In genomic region chr17:17830740-17831207, GRCh38 we compare ENCODE assay signal across 18 cellular contexts. TPM values are rescaled to one million over a fixed set of nuclear protein-coding genes. Genes with fewer than 3 reads are reported as not detected.
DNase-seq lines count a peak whose midpoint lies in the region; ATAC-seq and TF ChIP-seq lines count a peak whose summit lies in the region.
"Had no signal": no experiment of that assay in that cellular context is flagged by ENCODE, and none has a peak within 500 bp of the region (broad histone marks: within the 10 kb centered on the region; RNA-seq: fewer than 3 reads in every experiment).

No MANE protein-coding gene starts in this region.

- H3K4me3 Mint-ChIP-seq in neural crest cell = peak overlapping the region; percentile 58

- DNase-seq in HuH-7.5 (ENCODE audit: low spot score) = peak; percentile 87
- no peak for DNase-seq in neural crest cell (ENCODE audit: low read depth, low spot score)
- no peak for DNase-seq in NCI-H1930 (lab: John Stamatoyannopoulos, UW)
- no peak for DNase-seq in retina
- DNase-seq in occipital lobe (lab: John Stamatoyannopoulos, UW) = no peak
- DNase-seq: EL; foreskin keratinocyte; HCEC 1CT; left cardiac atrium; NCI-H1048; NCI-H510A treated with DMSO at 0.1 percent for 48 hours; SHP77; stimulated activated CD8-positive, alpha-beta memory T cell treated with anti-CD3 and anti-CD28 coated beads, Interleukin-4, amount 100 ng/mL, for 48 hours had no signal

- peaks cover 20 to 34% of the 10 kb centered on the region in 2 donors for H3K4me1 ChIP-seq in esophagus (ENCODE audit: control insufficient read depth in 2 of 2, insufficient read depth in 2 of 2, low read length in 1 of 2)
- H3K4me1 ChIP-seq: foreskin keratinocyte had no signal

- peaks cover 2% of the 10 kb centered on the region for H3K36me3 Mint-ChIP-seq in neural crest cell (ENCODE audit: low read depth)

- H3K27ac ChIP-seq in 22Rv1 (peak overlapping the region; percentile 52), esophagus (ENCODE audit: low read depth in 2 of 2, low read length in 1 of 2) (peak overlapping the region; percentile 0 to 47)
- H3K27ac ChIP-seq: foreskin keratinocyte, neutrophil had no signal

- no peaks in the 10 kb centered on the region for H3K27me3 ChIP-seq in esophagus (ENCODE audit: control insufficient read depth in 1 of 2, insufficient read depth in 2 of 2, low read length in 2 of 2)
- H3K27me3 ChIP-seq: foreskin keratinocyte, neutrophil had no signal

- no peaks in the 10 kb centered on the region for H3K9me3 ChIP-seq in esophagus (ENCODE audit: control insufficient read depth in 2 of 2, insufficient read depth in 1 of 2, low read depth in 1 of 2, low read length in 1 of 2)
- H3K9me3 ChIP-seq: neutrophil had no signal

- no peak overlapping the region for H3K4me3 ChIP-seq in esophagus (ENCODE audit: low read depth in 1 of 2, low read length in 2 of 2)

- no peak for TF ChIP-seq CTCF in 22Rv1 (IDR thresholded peaks at IDR 0.05)
- no peak for TF ChIP-seq CTCF in neural crest cell (conservative IDR thresholded peaks at IDR 0.05)

- no peak overlapping the region for H3K27ac Mint-ChIP-seq in neural crest cell (ENCODE audit: unreplicated experiment)

- H3K9me3 Mint-ChIP-seq in neural crest cell = no peaks in the 10 kb centered on the region

- H3K4me1 Mint-ChIP-seq in neural crest cell = peaks cover 66% of the 10 kb centered on the region

- ATAC-seq in GM19452 (IDR thresholded peaks at IDR 0.05; ENCODE audit: unreplicated experiment) = no peak
- ATAC-seq: activated naive CD4-positive, alpha-beta T cell treated with anti-CD3 and anti-CD28 coated beads, Interleukin-2, amount 50 U/mL, for 72 hours; foreskin keratinocyte had no signal

- H3K36me3 ChIP-seq in esophagus (ENCODE audit: control insufficient read depth in 2 of 2, insufficient read depth in 2 of 2, low read length in 1 of 2) = peaks cover 0 to 4% of the 10 kb centered on the region in 2 donors
- H3K36me3 ChIP-seq: neutrophil had no signal

- WGBS in esophagus, 2 donors = 55 to 75% methylated on average over 6 of the region's 6 CpGs

- H3K27me3 Mint-ChIP-seq in neural crest cell (ENCODE audit: low read depth) = no peaks in the 10 kb centered on the region

RNA-seq across cellular contexts. Expression of gene SREBF1, which starts 6.0 kb away (rescaled TPM):
- polyA plus RNA-seq in esophagus = 100 to 1,000 TPM in 1 of 2 donors, 10 to 100 TPM in 1; 95.1 to 116 TPM
- total RNA-seq in neural crest cell (128 and 132 TPM in 2 replicates), occipital lobe (12.6 TPM)
